In the genomic region with DNA sequence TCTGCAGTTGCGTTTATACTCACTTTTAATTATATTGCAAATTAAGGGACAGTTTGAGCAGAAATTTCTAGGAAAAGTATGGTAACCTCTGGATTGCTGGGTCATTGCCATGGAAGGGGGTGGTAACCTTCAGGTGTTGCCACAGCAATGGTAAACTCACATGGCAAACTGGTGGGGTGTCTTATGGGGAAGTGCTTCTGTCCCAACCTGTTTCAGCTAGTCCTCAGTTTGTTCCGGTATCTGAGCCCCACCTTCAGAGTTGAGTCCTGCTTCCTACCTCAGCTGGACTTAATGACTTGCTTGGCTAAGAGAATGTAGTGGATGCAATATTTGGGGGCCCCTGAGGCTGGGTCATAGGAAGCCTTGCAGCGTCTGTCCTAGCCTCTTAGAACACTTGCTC, we compare ENCODE assay signal across 14 cellular contexts. TPM values are rescaled to one million over a fixed set of nuclear protein-coding genes. Genes with fewer than 3 reads are reported as not detected.
DNase-seq lines count a peak whose midpoint lies in the region; ATAC-seq and TF ChIP-seq lines count a peak whose summit lies in the region.
"Had no signal": no experiment of that assay in that cellular context is flagged by ENCODE, and none has a peak within 500 bp of the region (broad histone marks: within the 10 kb centered on the region; RNA-seq: fewer than 3 reads in every experiment).

No MANE protein-coding gene starts in this region.

- 47 to 76% (median 68%) methylated on average over 3 of the region's 3 CpGs for WGBS in spleen, 5 donors

- DNase-seq in NAMALWA (ENCODE audit: low spot score) (peak; percentile 48), spleen (no peak), Ammon's horn (ENCODE audit: low spot score) (no peak), chondrocyte (ENCODE audit: low spot score) (no peak), left ventricle myocardium inferior (no peak)
- DNase-seq: DND-41, left ventricle myocardium superior, NCI-H1105 treated with DMSO at 0.1 percent for 48 hours, testis had no signal

- intact Hi-C loops in spleen (cut with DNase I; ENCODE audit: low total_unique reads) (no loop called here), left ventricle myocardium inferior (cut with micrococcal nuclease) (no loop called here)

- H3K4me3 Mint-ChIP-seq in chondrocyte (ENCODE audit: unreplicated experiment), result no peak overlapping the region
- H3K4me3 Mint-ChIP-seq: natural killer cell treated with Interleukin-12 subunit alpha and Interleukin-12 subunit beta and Interleukin-15 and Interleukin-18, amount 100 ng/mL, for 72 hours had no signal

- H3K27ac ChIP-seq in spleen (peak overlapping the region in 6 of 8 donors; percentile 3 to 77 (median 69)), left ventricle myocardium inferior (replicated peaks) (no peak overlapping the region)
- H3K27ac ChIP-seq: C4-2B, SK-N-MC, testis had no signal

- peaks cover 3% of the 10 kb centered on the region for H3K36me3 Mint-ChIP-seq in chondrocyte (ENCODE audit: low read depth)
- H3K36me3 Mint-ChIP-seq: natural killer cell treated with Interleukin-12 subunit alpha and Interleukin-12 subunit beta and Interleukin-15 and Interleukin-18, amount 100 ng/mL, for 72 hours had no signal

- no peaks in the 10 kb centered on the region for H3K36me3 ChIP-seq in spleen
- no peaks in the 10 kb centered on the region for H3K36me3 ChIP-seq in left ventricle myocardium inferior

- no peak for TF ChIP-seq CTCF in spleen (IDR thresholded peaks at IDR 0.05 in 8 of 11, conservative IDR thresholded peaks at IDR 0.05 in 3 of 11)
- TF ChIP-seq CTCF in chondrocyte (IDR thresholded peaks at IDR 0.05), result no peak
- no peak for TF ChIP-seq CTCF in left ventricle myocardium inferior (IDR thresholded peaks at IDR 0.05; ENCODE audit: borderline replicate concordance)

- H3K4me1 ChIP-seq in spleen (peaks cover 0 to 38% (median 14%) of the 10 kb centered on the region in 6 donors), left ventricle myocardium inferior (no peaks in the 10 kb centered on the region)
- H3K4me1 ChIP-seq: testis had no signal

- H3K27me3 ChIP-seq in spleen (replicated peaks in 1 of 7) (no peaks in the 10 kb centered on the region), left ventricle myocardium inferior (ENCODE audit: low read depth) (peaks cover 13% of the 10 kb centered on the region)
- H3K27me3 ChIP-seq: testis had no signal

- peaks cover 3% of the 10 kb centered on the region for H3K27me3 Mint-ChIP-seq in chondrocyte (ENCODE audit: low read depth)

- H3K27ac Mint-ChIP-seq in chondrocyte (ENCODE audit: unreplicated experiment), result no peak overlapping the region
- H3K27ac Mint-ChIP-seq: natural killer cell treated with Interleukin-12 subunit alpha and Interleukin-12 subunit beta and Interleukin-15 and Interleukin-18, amount 100 ng/mL, for 72 hours had no signal

- H3K4me1 Mint-ChIP-seq in chondrocyte (ENCODE audit: low read depth), result peaks cover 10% of the 10 kb centered on the region

- H3K9me3 Mint-ChIP-seq in chondrocyte (ENCODE audit: low read depth), result no peaks in the 10 kb centered on the region
- H3K9me3 Mint-ChIP-seq: natural killer cell treated with Interleukin-12 subunit alpha and Interleukin-12 subunit beta and Interleukin-15 and Interleukin-18, amount 100 ng/mL, for 72 hours had no signal

- H3K9me3 ChIP-seq in spleen, result no peaks in the 10 kb centered on the region
- no peaks in the 10 kb centered on the region for H3K9me3 ChIP-seq in left ventricle myocardium inferior (replicated peaks)
- H3K9me3 ChIP-seq: testis had no signal

- peak overlapping the region in 2 of 8 donors; percentile 21 to 47 for H3K4me3 ChIP-seq in spleen
- H3K4me3 ChIP-seq in left ventricle myocardium inferior, result no peak overlapping the region
- H3K4me3 ChIP-seq: SK-N-MC, testis had no signal

- ATAC-seq in GM18867 (IDR thresholded peaks at IDR 0.05; ENCODE audit: unreplicated experiment) (peak; percentile 37), GM21786 (IDR thresholded peaks at IDR 0.05; ENCODE audit: unreplicated experiment) (peak; percentile 35)
- ATAC-seq: left ventricle myocardium superior; natural killer cell treated with Interleukin-12 subunit alpha and Interleukin-12 subunit beta and Interleukin-15 and Interleukin-18, amount 100 ng/mL, for 72 hours had no signal

- no peak for TF ChIP-seq POLR2A in spleen (IDR thresholded peaks at IDR 0.05)

RNA-seq across cellular contexts. Expression of a gene that starts 7.3 kb away (rescaled TPM):
- total RNA-seq in spleen, result 10 to 100 TPM; 13.3 to 21.4 (median 16.2) TPM
- 1 to 10 TPM; 2.7 to 5.0 (median 4.7) TPM for polyA plus RNA-seq in spleen
- 6.7 to 7.7 TPM (median 7.3 TPM) in 3 replicates for total RNA-seq in chondrocyte
- total RNA-seq in left ventricle myocardium inferior, result 3.7 TPM
